ENCODE assay signal across 3 cellular contexts in genomic region chr2:203985978-203986377, GRCh38. TPM values are rescaled to one million over a fixed set of nuclear protein-coding genes. Genes with fewer than 3 reads are reported as not detected.
"Had no signal": no experiment of that assay in that cellular context is flagged by ENCODE, and none has a peak within 500 bp of the region (broad histone marks: within the 10 kb centered on the region; RNA-seq: fewer than 3 reads in every experiment).

No MANE protein-coding gene starts in this region.

RNA-seq across cellular contexts. Expression of gene ICOS, which starts 49.4 kb away (rescaled TPM):
- polyA plus RNA-seq: endothelial cell of umbilical vein, fibroblast of lung, foreskin keratinocyte had no signal
